9 cellular contexts compared by ENCODE assay signal in the genomic region with DNA sequence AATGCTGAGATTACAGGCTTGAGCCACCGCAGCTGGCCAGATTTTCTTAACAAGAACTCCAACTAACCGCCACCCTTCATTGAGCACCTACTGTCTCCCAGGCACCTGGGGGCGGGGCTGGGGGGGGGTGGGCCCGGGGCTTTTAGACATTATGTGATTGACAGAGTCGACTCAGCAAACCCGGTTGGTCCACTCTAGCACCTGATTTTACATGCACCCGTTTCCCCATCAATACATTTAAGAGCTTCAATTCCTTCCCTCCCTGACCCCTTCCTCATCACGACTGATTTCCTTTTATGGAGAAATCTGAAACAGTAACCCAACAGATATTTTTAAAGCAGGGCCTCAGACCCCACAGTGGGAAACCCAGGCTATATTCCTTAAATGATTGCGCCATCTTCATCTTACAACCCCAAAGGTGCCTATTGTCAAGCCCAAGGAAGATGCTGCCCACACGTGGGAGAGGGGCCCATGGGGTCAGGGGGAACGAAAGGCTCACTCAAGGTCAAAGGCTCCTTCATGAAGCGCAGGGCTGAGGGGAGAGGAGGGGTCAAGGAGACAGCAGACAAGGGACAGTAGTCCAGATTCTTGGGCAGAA. TPM values are rescaled to one million over a fixed set of nuclear protein-coding genes. Genes with fewer than 3 reads are reported as not detected.
DNase-seq lines count a peak whose midpoint lies in the region; TF ChIP-seq lines count a peak whose summit lies in the region.
"Had no signal": no experiment of that assay in that cellular context is flagged by ENCODE, and none has a peak within 500 bp of the region (broad histone marks: within the 10 kb centered on the region; RNA-seq: fewer than 3 reads in every experiment).

No MANE protein-coding gene starts in this region.

- peak overlapping the region; percentile 76 for H3K4me3 Mint-ChIP-seq in glutamatergic neuron (ENCODE audit: unreplicated experiment)

- peaks cover 6% of the 10 kb centered on the region for H3K27me3 Mint-ChIP-seq in glutamatergic neuron (ENCODE audit: unreplicated experiment)

- no peak overlapping the region for H3K27ac Mint-ChIP-seq in glutamatergic neuron (ENCODE audit: unreplicated experiment)

- H3F3A ChIP-seq in OCI-LY1 (ENCODE audit: insufficient read depth, low read length): no peaks in the 10 kb centered on the region

- no peaks in the 10 kb centered on the region for H4K20me1 ChIP-seq in OCI-LY1 (ENCODE audit: insufficient read depth, low read length)

- H3K9me2 ChIP-seq in OCI-LY1 (ENCODE audit: low read depth, low read length): no peaks in the 10 kb centered on the region

- peak overlapping the region; percentile 95 for H3K4me3 ChIP-seq in GM12875 (ENCODE audit: low read depth, low read length)
- no peak overlapping the region for H3K4me3 ChIP-seq in OCI-LY1 (ENCODE audit: low read depth, low read length, poor library complexity, severe bottlenecking)
- peak overlapping the region; percentile 80 to 89 (median 88) for H3K4me3 ChIP-seq in skeletal muscle tissue (ENCODE audit: low read length in 3 of 3)

- no peaks in the 10 kb centered on the region for H3K9me3 ChIP-seq in OCI-LY1 (ENCODE audit: low read length)
- no peaks in the 10 kb centered on the region for H3K9me3 ChIP-seq in skeletal muscle tissue (ENCODE audit: control insufficient read depth in 3 of 3, low read length in 3 of 3)

- H3K4me1 ChIP-seq in OCI-LY1 (ENCODE audit: insufficient read depth, low read length, severe bottlenecking) (peaks cover 60% of the 10 kb centered on the region), skeletal muscle tissue (ENCODE audit: control insufficient read depth in 3 of 3, insufficient read depth in 3 of 3, low read length in 3 of 3) (peaks cover 18 to 22% (median 19%) of the 10 kb centered on the region in 3 donors)

- no peak overlapping the region for H3K4me2 ChIP-seq in OCI-LY1 (ENCODE audit: low read length)

- H3K9me3 Mint-ChIP-seq in glutamatergic neuron (ENCODE audit: unreplicated experiment): peaks cover 3% of the 10 kb centered on the region

- no peaks in the 10 kb centered on the region for H3K4me1 Mint-ChIP-seq in glutamatergic neuron (ENCODE audit: low read depth, unreplicated experiment)

- no peaks in the 10 kb centered on the region for H3K36me3 Mint-ChIP-seq in glutamatergic neuron (ENCODE audit: unreplicated experiment)

- H3K27ac ChIP-seq in OCI-LY1 (ENCODE audit: low read depth, low read length, poor library complexity, severe bottlenecking): peak overlapping the region; percentile 78
- H3K27ac ChIP-seq in skeletal muscle tissue (ENCODE audit: low read depth, low read length): peak overlapping the region; percentile 95

- no peak overlapping the region for H2AFZ ChIP-seq in OCI-LY1 (ENCODE audit: low read length)

- H3K27me3 ChIP-seq in OCI-LY1 (ENCODE audit: insufficient read depth, low read length) (no peaks in the 10 kb centered on the region), skeletal muscle tissue (ENCODE audit: control insufficient read depth in 3 of 3, insufficient read depth in 3 of 3, low read length in 3 of 3) (no peaks in the 10 kb centered on the region)

- H3K36me3 ChIP-seq in OCI-LY1 (ENCODE audit: insufficient read depth, low read length) (no peaks in the 10 kb centered on the region), skeletal muscle tissue (ENCODE audit: control insufficient read depth in 3 of 3, insufficient read depth in 3 of 3, low read length in 3 of 3) (no peaks in the 10 kb centered on the region)

- no peak overlapping the region; the same call in 1 of the 2 replicates for H3K9ac ChIP-seq in OCI-LY1 (ENCODE audit: low read length)
- peak overlapping the region in 2 of 3 donors; percentile 93 to 95 for H3K9ac ChIP-seq in skeletal muscle tissue (ENCODE audit: low read depth in 1 of 3, low read length in 3 of 3)

- no peaks in the 10 kb centered on the region for H3K79me2 ChIP-seq in OCI-LY1 (ENCODE audit: insufficient read depth, low read length)

- TF ChIP-seq CTCF in GM12875 (IDR thresholded peaks at IDR 0.05; ENCODE audit: borderline replicate concordance, insufficient read depth, low read depth, low read length) (no peak), OCI-LY1 (IDR thresholded peaks at IDR 0.05; ENCODE audit: low read length) (no peak), glutamatergic neuron (IDR thresholded peaks at IDR 0.05; ENCODE audit: partially characterized antibody, unreplicated experiment) (no peak)

- DNase-seq in glutamatergic neuron (no peak), hypothalamus (lab: John Stamatoyannopoulos, UW) (no peak), HT-29 (ENCODE audit: low spot score) (no peak), LoVo (ENCODE audit: low spot score) (no peak)
- no peak for DNase-seq in activated CD4-positive, CD25-positive, alpha-beta regulatory T cell (lab: John Stamatoyannopoulos, UW)
- DNase-seq: stimulated activated CD4-positive, alpha-beta T cell treated with anti-CD3 and anti-CD28 coated beads, Interleukin-4, amount 100 ng/mL, for 4 hours had no signal

RNA-seq across cellular contexts. Expression of gene INSR, which starts 1.8 kb away (rescaled TPM):
- total RNA-seq in glutamatergic neuron (ENCODE audit: unreplicated experiment) (23.9 TPM), skeletal muscle tissue (38.6 TPM)
- total RNA-seq in HT-29 (2014; rRNA removed; shearing (Covaris generic)): 12.5 and 16.8 TPM in 2 replicates

RNA-seq across cellular contexts. Expression of gene ARHGEF18, which starts 56.3 kb away (rescaled TPM):
- total RNA-seq in glutamatergic neuron (ENCODE audit: unreplicated experiment) (44.1 TPM), skeletal muscle tissue (12.0 TPM)
- 31.4 and 33.0 TPM in 2 replicates for total RNA-seq in HT-29 (2014; rRNA removed; shearing (Covaris generic))
